Comparison of ENCODE assay signal across 12 cellular contexts in genomic region chr5:16957305-16958165, GRCh38. TPM values are rescaled to one million over a fixed set of nuclear protein-coding genes. Genes with fewer than 3 reads are reported as not detected.
A peak's percentile ranks its signal among the peaks of the same experiment; 100 is the strongest.
DNase-seq lines count a peak whose midpoint lies in the region; ATAC-seq and FAIRE-seq lines count a peak whose summit lies in the region.
"Had no signal": no experiment of that assay in that cellular context is flagged by ENCODE, and none has a peak within 500 bp of the region (broad histone marks: within the 10 kb centered on the region; RNA-seq: fewer than 3 reads in every experiment).

No MANE protein-coding gene starts in this region.

- peak; percentile 29 for DNase-seq in HK-2 (ENCODE audit: unreplicated experiment)
- DNase-seq in UCSD-AML1 (lab: John Stamatoyannopoulos, UW; ENCODE audit: unreplicated experiment): peak; percentile 20
- peak; percentile 29 for DNase-seq in fibroblast of the conjunctiva (ENCODE audit: low read depth)
- DNase-seq in urothelium cell line (ENCODE audit: low spot score): peak; percentile 67
- DNase-seq in naive thymus-derived CD4-positive, alpha-beta T cell: no peak
- DNase-seq: activated CD4-positive, alpha-beta T cell treated with anti-CD3 and anti-CD28 coated beads for 36 hours; glutamatergic neuron; MM.1S had no signal

- no peak overlapping the region for H3K27ac Mint-ChIP-seq in naive thymus-derived CD4-positive, alpha-beta T cell
- H3K27ac Mint-ChIP-seq: activated CD4-positive, alpha-beta T cell treated with anti-CD3 and anti-CD28 coated beads for 36 hours; activated T-helper 17 cell treated with anti-CD3 and anti-CD28 coated beads, Interleukin-2, amount 50 U/mL, for 72 hours had no signal

- peaks cover 0 to 7% (median 5%) of the 10 kb centered on the region in 5 donors for H3K27me3 Mint-ChIP-seq in naive thymus-derived CD4-positive, alpha-beta T cell
- H3K27me3 Mint-ChIP-seq: activated CD4-positive, alpha-beta T cell treated with anti-CD3 and anti-CD28 coated beads for 36 hours; activated T-helper 17 cell treated with anti-CD3 and anti-CD28 coated beads, Interleukin-2, amount 50 U/mL, for 72 hours had no signal

- no peak overlapping the region for H3K27ac ChIP-seq in naive thymus-derived CD4-positive, alpha-beta T cell (ENCODE audit: low read depth, low read length)
- H3K27ac ChIP-seq: prostate gland had no signal

- no peaks in the 10 kb centered on the region for H3K9me3 ChIP-seq in naive thymus-derived CD4-positive, alpha-beta T cell (ENCODE audit: control insufficient read depth in 2 of 3, low read length in 3 of 3)
- H3K9me3 ChIP-seq: prostate gland had no signal

- no peaks in the 10 kb centered on the region for H3K4me1 ChIP-seq in naive thymus-derived CD4-positive, alpha-beta T cell (ENCODE audit: control insufficient read depth in 2 of 2, insufficient read depth in 2 of 2, low read length in 2 of 2)
- H3K4me1 ChIP-seq: prostate gland had no signal

- no peak for ATAC-seq in naive thymus-derived CD4-positive, alpha-beta T cell
- ATAC-seq in HG02588 (IDR thresholded peaks at IDR 0.05; ENCODE audit: unreplicated experiment): no peak
- ATAC-seq in HG02870 (IDR thresholded peaks at IDR 0.05; ENCODE audit: unreplicated experiment): no peak
- ATAC-seq: activated CD4-positive, alpha-beta T cell treated with anti-CD3 and anti-CD28 coated beads for 36 hours; activated T-helper 17 cell treated with anti-CD3 and anti-CD28 coated beads, Interleukin-2, amount 50 U/mL, for 72 hours had no signal

- intact Hi-C loops in naive thymus-derived CD4-positive, alpha-beta T cell (cut with micrococcal nuclease): no loop called here

- POLR2A ChIA-PET in naive thymus-derived CD4-positive, alpha-beta T cell (lab: Charles Lee): no interaction called here

- H3K36me3 ChIP-seq in naive thymus-derived CD4-positive, alpha-beta T cell (ENCODE audit: control insufficient read depth in 2 of 3, insufficient read depth in 3 of 3, low read length in 3 of 3): no peaks in the 10 kb centered on the region
- H3K36me3 ChIP-seq: prostate gland had no signal

- no peak overlapping the region for H3K4me3 ChIP-seq in naive thymus-derived CD4-positive, alpha-beta T cell (ENCODE audit: low read length)
- H3K4me3 ChIP-seq: prostate gland had no signal

- H3K9me3 Mint-ChIP-seq in naive thymus-derived CD4-positive, alpha-beta T cell: peaks cover 0 to 5% (median 2%) of the 10 kb centered on the region in 11 donors
- H3K9me3 Mint-ChIP-seq: activated T-helper 17 cell treated with anti-CD3 and anti-CD28 coated beads, Interleukin-2, amount 50 U/mL, for 72 hours had no signal

- H3K36me3 Mint-ChIP-seq in naive thymus-derived CD4-positive, alpha-beta T cell: no peaks in the 10 kb centered on the region

- FAIRE-seq in urothelium cell line (lab: Jason Lieb, UNC): no peak

- H3K27me3 ChIP-seq in naive thymus-derived CD4-positive, alpha-beta T cell (ENCODE audit: control insufficient read depth in 2 of 2, insufficient read depth in 2 of 2, low read length in 2 of 2): no peaks in the 10 kb centered on the region

- no peaks in the 10 kb centered on the region for H3K4me1 Mint-ChIP-seq in naive thymus-derived CD4-positive, alpha-beta T cell
- H3K4me1 Mint-ChIP-seq: activated CD4-positive, alpha-beta T cell treated with anti-CD3 and anti-CD28 coated beads for 36 hours; activated T-helper 17 cell treated with anti-CD3 and anti-CD28 coated beads, Interleukin-2, amount 50 U/mL, for 72 hours had no signal

- CTCF ChIA-PET in naive thymus-derived CD4-positive, alpha-beta T cell (lab: Charles Lee): no interaction called here

- H3K4me3 Mint-ChIP-seq in naive thymus-derived CD4-positive, alpha-beta T cell: no peak overlapping the region
- H3K4me3 Mint-ChIP-seq: activated CD4-positive, alpha-beta T cell treated with anti-CD3 and anti-CD28 coated beads for 36 hours; activated T-helper 17 cell treated with anti-CD3 and anti-CD28 coated beads, Interleukin-2, amount 50 U/mL, for 72 hours had no signal

RNA-seq across cellular contexts. Expression of gene MYO10, which starts 21.4 kb away (rescaled TPM):
- 1 to 10 TPM in 1 of 5 experiments, not detected in 4; 1.0 TPM for total RNA-seq in naive thymus-derived CD4-positive, alpha-beta T cell
- polyA plus RNA-seq in naive thymus-derived CD4-positive, alpha-beta T cell: under 1 TPM in 1 of 2 donors, not detected in 1; 0.02 TPM

Comparison
In these comparisons a context has a peak if more than half of its experiments do, and no peak if none do; other contexts are left out.
1. DNase-seq: peak in HK-2 (single experiment), UCSD-AML1 (single experiment), fibroblast of the conjunctiva (single experiment) and urothelium cell line (single experiment); none in naive thymus-derived CD4-positive, alpha-beta T cell (0 of 9).